17 cellular contexts compared by ENCODE assay signal in genomic region chr1:183238071-183238470, GRCh38. TPM values are rescaled to one million over a fixed set of nuclear protein-coding genes. Genes with fewer than 3 reads are reported as not detected.
A peak's percentile ranks its signal among the peaks of the same experiment; 100 is the strongest.
DNase-seq lines count a peak whose midpoint lies in the region; ATAC-seq, FAIRE-seq and TF ChIP-seq lines count a peak whose summit lies in the region.
"Had no signal": no experiment of that assay in that cellular context is flagged by ENCODE, and none has a peak within 500 bp of the region (broad histone marks: within the 10 kb centered on the region; RNA-seq: fewer than 3 reads in every experiment).

No MANE protein-coding gene starts in this region.

- no peak overlapping the region for H3K56ac ChIP-seq in H1 (replicated peaks; ENCODE audit: insufficient read length, low read depth, low read length)

- H2BK20ac ChIP-seq in H1 (ENCODE audit: low read length), result no peak overlapping the region

- WGBS in H1 (ENCODE audit: extremely low coverage in 1 of 2, insufficient coverage in 1 of 2, insufficient read length in 1 of 2, insufficient replicate concordance in 2 of 2, low coverage in 1 of 2, low lambda C conversion rate in 2 of 2, missing lambda C conversion rate in 1 of 2), 2 experiments, result 76% methylated on average over 2 of the region's 2 CpGs; no CpG with 5 or more reads in 1 of the 2 experiments
- 72 to 79% methylated on average over 2 of the region's 2 CpGs for WGBS in tibial nerve, 2 donors

- no peak overlapping the region for H4K91ac ChIP-seq in H1 (replicated peaks; ENCODE audit: insufficient read length, low read length)

- intact Hi-C loops in left colon (cut with DNase I, micrococcal nuclease), result no loop called here

- no peaks in the 10 kb centered on the region for H3K27me3 ChIP-seq in H1 (replicated peaks in 1 of 4; ENCODE audit: control insufficient read depth in 3 of 4, extremely low read depth in 1 of 4, insufficient read depth in 3 of 4, low read length in 3 of 4)
- H3K27me3 ChIP-seq in tibial nerve, result no peaks in the 10 kb centered on the region
- H3K27me3 ChIP-seq: sigmoid colon had no signal

- no peak for FAIRE-seq in H1 (lab: Jason Lieb, UNC)

- H2AFZ ChIP-seq in H1 (ENCODE audit: low read length), result no peak overlapping the region

- no peak overlapping the region for H3K4me3 ChIP-seq in H1 (ENCODE audit: extremely low read depth in 1 of 4, insufficient read depth in 2 of 4, low read depth in 3 of 4, low read length in 4 of 4)
- no peak overlapping the region for H3K4me3 ChIP-seq in tibial nerve
- H3K4me3 ChIP-seq: sigmoid colon had no signal

- H4K5ac ChIP-seq in H1 (ENCODE audit: insufficient read length, low read depth, low read length), result no peak overlapping the region

- no peak overlapping the region for H4K8ac ChIP-seq in H1 (ENCODE audit: extremely low read depth, insufficient read depth, low read length)

- peak; percentile 37 for DNase-seq in GM03348 (ENCODE audit: low spot score)
- DNase-seq in NCI-H187 treated with DMSO at 0.1 percent for 48 hours (lab: John Stamatoyannopoulos, UW), result peak; percentile 62
- DNase-seq in H1 (ENCODE audit: low read depth in 1 of 2, low spot score in 2 of 2), result no peak
- DNase-seq in non-pigmented ciliary epithelial cell (ENCODE audit: low read depth), result peak; percentile 52
- DNase-seq in left colon, result no peak
- DNase-seq in tibial nerve (ENCODE audit: low spot score in 2 of 2), result no peak
- DNase-seq: activated CD4-positive, alpha-beta T cell treated with anti-CD3 and anti-CD28 coated beads, Interleukin-2, amount 10 ng/mL, durations not matched to agents 7 days and 5 days; activated T-cell treated with anti-CD3 and anti-CD28 coated beads, Interleukin-2, amount 50 U/mL, for 48 hours; aorta; CD8-positive, alpha-beta memory T cell; effector CD8-positive, alpha-beta T cell; NCI-H1930; sigmoid colon; stimulated activated naive CD8-positive, alpha-beta T cell treated with anti-CD3 and anti-CD28 coated beads, Interleukin-15, Interleukin-2, amounts not matched to agents 100 U/mL and 50 U/mL, for 24 hours had no signal

- no peaks in the 10 kb centered on the region; the same call in 1 of the 2 replicates for H3K23me2 ChIP-seq in H1 (ENCODE audit: low read depth, low read length)

- H3K9ac ChIP-seq in H1 (replicated peaks in 1 of 4; ENCODE audit: extremely low read depth in 1 of 4, low read depth in 3 of 4, low read length in 3 of 4), result no peak overlapping the region
- H3K9ac ChIP-seq: KMS-11 had no signal

- no peak for TF ChIP-seq EP300 in H1 (IDR thresholded peaks at IDR 0.05; ENCODE audit: borderline replicate concordance in 1 of 2, low read depth in 2 of 2, low read length in 2 of 2)
- no peak for TF ChIP-seq EP300 in tibial nerve (IDR thresholded peaks at IDR 0.05)

- H3K18ac ChIP-seq in H1 (ENCODE audit: extremely low read depth, low read length), result no peak overlapping the region

- H4K20me1 ChIP-seq in H1 (replicated peaks in 1 of 2; ENCODE audit: control insufficient read depth in 1 of 2, insufficient read depth in 2 of 2, low read length in 2 of 2), result no peaks in the 10 kb centered on the region

- no peak overlapping the region for H2AK5ac ChIP-seq in H1 (ENCODE audit: low read depth, low read length)

- peak overlapping the region; percentile 65 for H2BK120ac ChIP-seq in H1 (replicated peaks; ENCODE audit: low read depth, low read length)

- H3K9me3 ChIP-seq in H1 (ENCODE audit: insufficient read depth in 2 of 2, low read depth in 1 of 2, low read length in 1 of 2) (no peaks in the 10 kb centered on the region), tibial nerve (no peaks in the 10 kb centered on the region)
- H3K9me3 ChIP-seq: sigmoid colon had no signal

- no peak for TF ChIP-seq RAD21 in H1 (IDR thresholded peaks at IDR 0.05 in 1 of 2, conservative IDR thresholded peaks at IDR 0.05 in 1 of 2; ENCODE audit: low read depth in 2 of 2, low read length in 2 of 2)

- no peaks in the 10 kb centered on the region for H3K79me1 ChIP-seq in H1 (ENCODE audit: low read depth, low read length)

- TF ChIP-seq POLR2A in H1 (IDR thresholded peaks at IDR 0.05; ENCODE audit: control extremely low read depth in 1 of 2, low read depth in 2 of 2, low read length in 2 of 2) (no peak), tibial nerve (IDR thresholded peaks at IDR 0.05) (no peak)

- POLR2A ChIA-PET in H1 (lab: Charles Lee; ENCODE audit: partially characterized antibody), result no interaction called here

- no peak overlapping the region for H3K23ac ChIP-seq in H1 (ENCODE audit: insufficient read length)

- H2BK12ac ChIP-seq in H1 (ENCODE audit: low read depth, low read length), result no peak overlapping the region

- no peak overlapping the region for H3K4me2 ChIP-seq in H1 (ENCODE audit: insufficient read depth in 1 of 2, low read depth in 2 of 2, low read length in 2 of 2)
- H3K4me2 ChIP-seq: KMS-11 had no signal

- no peak overlapping the region for H3K4ac ChIP-seq in H1 (replicated peaks; ENCODE audit: insufficient read length, low read depth, low read length)

- ATAC-seq in left colon, result no peak
- ATAC-seq in HG03521 (IDR thresholded peaks at IDR 0.05; ENCODE audit: unreplicated experiment), result no peak
- ATAC-seq: stimulated activated naive CD8-positive, alpha-beta T cell treated with anti-CD3 and anti-CD28 coated beads, Interleukin-15, Interleukin-2, amounts not matched to agents 100 U/mL and 50 U/mL, for 24 hours had no signal

- H3K27ac ChIP-seq in H1 (ENCODE audit: low read depth, low read length) (no peak overlapping the region), tibial nerve (peak overlapping the region in 2 of 4 donors; percentile 37 to 47)
- H3K27ac ChIP-seq: KMS-11 had no signal

- CTCF ChIA-PET in H1 (lab: Charles Lee; ENCODE audit: partially characterized antibody), result interaction anchor here (0.9 to 8.7 kb wide), 4 partner anchors 9 to 44 kb away, joined by 3 to 51 read pairs (median 5); no protein-coding TSS in a partner anchor

- H2BK5ac ChIP-seq in H1 (ENCODE audit: low read depth, low read length), result no peak overlapping the region

- no peaks in the 10 kb centered on the region for H3K79me2 ChIP-seq in H1 (ENCODE audit: control insufficient read depth in 1 of 2, insufficient read depth in 2 of 2, low read length in 2 of 2)

- no peak overlapping the region for H2BK15ac ChIP-seq in H1 (ENCODE audit: low read length)

- no peak for TF ChIP-seq CTCF in H1 (IDR thresholded peaks at IDR 0.05; ENCODE audit: control extremely low read depth in 1 of 3, insufficient read depth in 1 of 3, low read depth in 1 of 3, low read length in 3 of 3)
- no peak for TF ChIP-seq CTCF in tibial nerve (IDR thresholded peaks at IDR 0.05)

- H3K4me1 ChIP-seq in H1 (replicated peaks in 1 of 4; ENCODE audit: control insufficient read depth in 3 of 4, insufficient read depth in 4 of 4, low read length in 3 of 4), result peaks cover 7 to 12% (median 10%) of the 10 kb centered on the region in 4 experiments; a peak in 6 of 7 replicates
- peaks cover 0 to 45% (median 9%) of the 10 kb centered on the region in 4 donors for H3K4me1 ChIP-seq in tibial nerve

- H3K36me3 ChIP-seq in H1 (ENCODE audit: control insufficient read depth in 2 of 4, insufficient read depth in 4 of 4, low read length in 3 of 4) (peaks cover 0 to 3% (median 0%) of the 10 kb centered on the region in 4 experiments; a peak in 1 of 8 replicates), tibial nerve (no peaks in the 10 kb centered on the region)
- H3K36me3 ChIP-seq: sigmoid colon had no signal

- H3K14ac ChIP-seq in H1 (ENCODE audit: insufficient read length), result no peak overlapping the region

TF ChIP-seq in H1, 55 proteins besides CTCF, POLR2A, EP300 and RAD21 (continues in another document):
- TF ChIP-seq, protein P1, sequence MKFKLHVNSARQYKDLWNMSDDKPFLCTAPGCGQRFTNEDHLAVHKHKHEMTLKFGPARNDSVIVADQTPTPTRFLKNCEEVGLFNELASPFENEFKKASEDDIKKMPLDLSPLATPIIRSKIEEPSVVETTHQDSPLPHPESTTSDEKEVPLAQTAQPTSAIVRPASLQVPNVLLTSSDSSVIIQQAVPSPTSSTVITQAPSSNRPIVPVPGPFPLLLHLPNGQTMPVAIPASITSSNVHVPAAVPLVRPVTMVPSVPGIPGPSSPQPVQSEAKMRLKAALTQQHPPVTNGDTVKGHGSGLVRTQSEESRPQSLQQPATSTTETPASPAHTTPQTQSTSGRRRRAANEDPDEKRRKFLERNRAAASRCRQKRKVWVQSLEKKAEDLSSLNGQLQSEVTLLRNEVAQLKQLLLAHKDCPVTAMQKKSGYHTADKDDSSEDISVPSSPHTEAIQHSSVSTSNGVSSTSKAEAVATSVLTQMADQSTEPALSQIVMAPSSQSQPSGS (IDR thresholded peaks at IDR 0.05; ENCODE audit: low read length), result no peak
- TF ChIP-seq NANOG (IDR thresholded peaks at IDR 0.05; ENCODE audit: insufficient read depth, low read depth, low read length, poor library complexity, severe bottlenecking) (no peak), EZH2 (IDR thresholded peaks at IDR 0.05; ENCODE audit: low read depth, low read length, severe bottlenecking) (no peak), SIN3A (conservative IDR thresholded peaks at IDR 0.05 in 1 of 2, IDR thresholded peaks at IDR 0.05 in 1 of 2; ENCODE audit: low read depth in 1 of 2, low read length in 2 of 2) (no peak), BCL11A (IDR thresholded peaks at IDR 0.05; ENCODE audit: low read depth in 2 of 2, low read length in 2 of 2) (no peak), TCF12 (IDR thresholded peaks at IDR 0.05; ENCODE audit: low read depth, low read length) (no peak), CHD2 (IDR thresholded peaks at IDR 0.05; ENCODE audit: low read length) (no peak), TAF1 (IDR thresholded peaks at IDR 0.05; ENCODE audit: low read depth, low read length) (no peak), CBX5 (IDR thresholded peaks at IDR 0.05; ENCODE audit: low read depth, low read length) (no peak), CREB1 (IDR thresholded peaks at IDR 0.05) (no peak), SIX5 (IDR thresholded peaks at IDR 0.05; ENCODE audit: low read depth, low read length) (no peak), KDM1A (IDR thresholded peaks at IDR 0.05; ENCODE audit: borderline replicate concordance, low read length) (no peak), JUN (IDR thresholded peaks at IDR 0.05; ENCODE audit: low read depth, low read length) (no peak), POU5F1 (IDR thresholded peaks at IDR 0.05; ENCODE audit: low read depth, low read length) (no peak)

RNA-seq across cellular contexts. Expression of gene LAMC2, which starts 52.0 kb away (rescaled TPM):
- 12.9 and 13.0 TPM in 2 replicates for total RNA-seq in H1 (2021; fragmentation: NEBNext Ultra II Directional; extraction: Animal tissue kit (Norgen Biotek cat#: 25700))
- 4.6 and 5.2 TPM in 2 replicates for polyA plus RNA-seq in H1 (2011; rRNA removed)
- polyA plus RNA-seq in H1 (2011; cell fraction: cytosol; rRNA removed), result 6.2 TPM
- polyA plus RNA-seq in H1 (2011; cell fraction: nucleus; rRNA removed), result 9.3 TPM
- polyA plus RNA-seq in H1 (2012, experiment 1 of 2), result 7.5 to 8.7 TPM (median 8.5 TPM) in 4 replicates
- polyA plus RNA-seq in H1 (2012, experiment 2 of 2), result 1.5 TPM
- polyA plus RNA-seq in H1 (2013, experiment 1 of 2), result 14.3 TPM
- polyA plus RNA-seq in H1 (2013, experiment 2 of 2), result 13.5 TPM
- polyA minus RNA-seq in H1 (2011; rRNA and poly(A)+ RNA removed), result 11.9 and 16.9 TPM in 2 replicates
- 5.7 TPM for polyA minus RNA-seq in H1 (2011; cell fraction: cytosol; rRNA and poly(A)+ RNA removed)
- 7.2 TPM for polyA minus RNA-seq in H1 (2011; cell fraction: nucleus; rRNA and poly(A)+ RNA removed)
- total RNA-seq in left colon, result 10 to 100 TPM; 30.7 to 55.0 TPM
- total RNA-seq in tibial nerve, result 10 to 100 TPM in 2 of 4 donors, 1 to 10 TPM in 2; 4.5 to 11.9 (median 8.1) TPM
- total RNA-seq: CD8-positive, alpha-beta memory T cell; T-helper 2 cell treated with Interferon-gamma antibody and Interleukin-4, amounts not matched to agents 100 ng/mL and 5 ng/mL, for 36 hours had no signal
- polyA plus RNA-seq: CD8-positive, alpha-beta memory T cell had no signal

Comparison
In these comparisons a context has a peak if more than half of its experiments do, and no peak if none do; other contexts are left out.
1. DNase-seq: peak in GM03348 (single experiment), NCI-H187 treated with DMSO at 0.1 percent for 48 hours (single experiment) and non-pigmented ciliary epithelial cell (single experiment); none in H1 (0 of 2), left colon (0 of 2) and tibial nerve (0 of 2).